Comparison of ENCODE assay signal across 24 cellular contexts in the genomic region with DNA sequence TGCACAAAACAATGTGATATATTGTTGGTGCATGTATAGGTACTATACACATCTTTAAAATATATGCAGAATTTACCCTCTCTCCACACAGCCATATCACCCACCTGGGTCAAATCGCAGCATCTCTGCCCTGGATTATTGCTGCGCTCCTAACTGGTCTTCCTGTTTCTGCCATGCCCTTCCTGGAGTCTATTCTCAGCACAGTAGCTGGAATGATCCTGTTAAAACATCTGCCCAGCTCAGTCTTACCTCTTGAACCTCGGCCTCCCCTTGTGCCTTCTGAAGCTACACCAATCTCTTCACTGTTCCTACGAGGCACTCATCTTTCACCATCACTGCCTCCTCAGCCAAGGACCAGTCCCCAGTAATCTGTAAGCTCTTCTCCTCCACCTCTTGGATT.
"Had no signal": no experiment of that assay in that cellular context is flagged by ENCODE, and none has a peak within 500 bp of the region (broad histone marks: within the 10 kb centered on the region; RNA-seq: fewer than 3 reads in every experiment).

No MANE protein-coding gene starts in this region.

- H3K27ac ChIP-seq: dorsolateral prefrontal cortex, gastrocnemius medialis, ovary, psoas muscle, skin epidermis, suprapubic skin, transverse colon, vagina had no signal

- H3K4me1 ChIP-seq: psoas muscle, transverse colon had no signal

- ATAC-seq: gastrocnemius medialis; mucosa of descending colon; natural killer cell treated with Interleukin-12 subunit alpha and Interleukin-12 subunit beta and Interleukin-15 and Interleukin-18, amount 100 ng/mL, for 72 hours; psoas muscle; right cardiac atrium; stimulated activated naive CD8-positive, alpha-beta T cell treated with anti-CD3 and anti-CD28 coated beads, Interleukin-15, amount 100 ng/mL, for 72 hours had no signal

- H3K4me3 ChIP-seq: dorsolateral prefrontal cortex, gastrocnemius medialis, lung, mucosa of descending colon, ovary, psoas muscle, skin epidermis, suprapubic skin, transverse colon, vagina had no signal

- DNase-seq: dorsolateral prefrontal cortex; effector CD4-positive, alpha-beta T cell; foreskin fibroblast; gastrocnemius medialis; head of caudate nucleus; mucosa of descending colon; naive B cell; occipital lobe; ovary; posterior cingulate gyrus; psoas muscle; right cardiac atrium; stimulated activated CD4-positive, alpha-beta T cell treated with anti-CD3 and anti-CD28 coated beads, Interleukin-15, amount 100 ng/mL, for 24 hours; stimulated activated CD4-positive, alpha-beta T cell treated with anti-CD3 and anti-CD28 coated beads, Interleukin-2, amount 100 ng/mL, for 48 hours; stimulated activated naive CD4-positive, alpha-beta T cell; stimulated activated naive CD8-positive, alpha-beta T cell treated with anti-CD3 and anti-CD28 coated beads, Interleukin-15, amount 100 ng/mL, for 72 hours; transverse colon had no signal

- H3K36me3 ChIP-seq: gastrocnemius medialis, ovary, suprapubic skin, transverse colon, vagina had no signal

- FAIRE-seq: colon, keratinocyte had no signal

- H3K9me3 ChIP-seq: gastrocnemius medialis, mucosa of descending colon, ovary, psoas muscle, suprapubic skin, transverse colon, vagina had no signal

- H3K27me3 ChIP-seq: gastrocnemius medialis, ovary, vagina had no signal
